In the genomic region with DNA sequence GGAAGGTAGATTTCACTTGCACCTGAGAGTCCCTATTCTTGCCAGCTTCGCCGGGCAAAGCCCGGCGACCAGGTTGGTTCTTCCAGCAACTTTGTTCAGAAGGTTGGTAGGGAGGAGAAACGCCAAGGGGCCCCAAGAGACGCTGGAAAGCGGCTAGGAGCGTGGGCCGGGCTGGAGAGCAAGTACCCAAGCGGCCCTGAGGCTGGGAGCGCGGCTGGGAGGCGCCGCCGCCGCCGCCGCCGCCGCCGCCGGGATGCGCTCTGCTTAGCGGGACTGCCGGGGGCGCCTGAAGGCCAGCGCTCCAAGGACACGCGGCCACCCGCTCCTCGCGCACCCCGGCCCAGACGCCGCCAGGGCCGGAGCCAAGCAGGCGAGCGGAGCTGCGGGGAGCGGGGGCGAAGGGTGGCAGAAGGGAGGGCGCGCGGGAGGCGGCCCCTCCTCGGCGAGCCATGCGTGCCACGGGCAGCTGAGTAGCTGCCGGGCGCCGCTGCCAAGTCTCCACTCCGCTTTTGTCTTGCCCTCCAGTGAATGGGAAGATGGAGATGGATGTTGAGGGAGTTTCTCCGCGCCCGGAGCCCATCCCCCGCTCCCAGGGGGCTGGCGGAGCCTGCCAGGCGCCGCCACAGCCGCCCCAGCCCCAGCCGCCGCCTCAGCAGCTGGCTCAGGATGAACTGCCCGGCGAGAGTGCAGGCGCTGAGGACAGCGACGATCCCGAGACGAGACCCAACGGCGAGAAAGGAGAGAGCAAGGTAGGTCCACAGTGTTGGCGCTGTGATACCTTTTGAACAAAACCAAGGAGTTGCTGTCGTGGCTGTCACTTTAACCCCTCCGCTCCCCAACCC, we compare ENCODE assay signal across 9 cellular contexts.
DNase-seq lines count a peak whose midpoint lies in the region; ATAC-seq and TF ChIP-seq lines count a peak whose summit lies in the region.
"Had no signal": no experiment of that assay in that cellular context is flagged by ENCODE, and none has a peak within 500 bp of the region (broad histone marks: within the 10 kb centered on the region; RNA-seq: fewer than 3 reads in every experiment).

No MANE protein-coding gene starts in this region.

- H3K27ac ChIP-seq in SJCRH30 (peak overlapping the region; percentile 65), heart right ventricle (no peak overlapping the region)
- H3K27ac ChIP-seq: HL-60 had no signal

- H3K36me3 ChIP-seq in SJCRH30 (no peaks in the 10 kb centered on the region), heart right ventricle (no peaks in the 10 kb centered on the region)

- DNase-seq in GM13977 (ENCODE audit: low spot score) (peak; percentile 15), SJCRH30 (peak; percentile 75 to 78), heart right ventricle (peak in 1 of 2 donors; percentile 18), retina (peak; percentile 88), epidermal melanocyte (ENCODE audit: insufficient read length, low spot score) (no peak), SW 1271 (lab: John Stamatoyannopoulos, UW) (no peak)
- no peak for DNase-seq in activated effector memory CD4-positive, alpha-beta T cell treated with Interleukin-2 at 50 U/mL for 16 hours

- H3K4me3 ChIP-seq in SJCRH30 (peak overlapping the region; percentile 69), heart right ventricle (peak overlapping the region; percentile 44 to 62 (median 56))

- TF ChIP-seq CTCF in GM13977 (IDR thresholded peaks at IDR 0.05; ENCODE audit: extremely low read depth, insufficient read depth, missing control alignments), result no peak
- no peak for TF ChIP-seq CTCF in heart right ventricle (IDR thresholded peaks at IDR 0.05)

- WGBS in heart right ventricle, 2 donors, result 1% methylated on average over 66 to 75 of the region's 75 CpGs

- H3K4me1 ChIP-seq in SJCRH30 (no peaks in the 10 kb centered on the region), heart right ventricle (peaks cover 0 to 19% (median 11%) of the 10 kb centered on the region in 9 donors)

- intact Hi-C loops in heart right ventricle (cut with DNase I), result no loop called here

- peak; percentile 64 to 90 (median 76) for ATAC-seq in heart right ventricle
- ATAC-seq in HG03520 (IDR thresholded peaks at IDR 0.05; ENCODE audit: unreplicated experiment), result no peak

- H3K9me3 ChIP-seq in SJCRH30 (replicated peaks), result no peaks in the 10 kb centered on the region
- H3K9me3 ChIP-seq in heart right ventricle, result no peaks in the 10 kb centered on the region

- in situ Hi-C loops in GM13977 (cut with MboI; ENCODE audit: low pct_unique_long_range_greater_than_20kb, low sequenced_read_pairs, unreplicated experiment), result no loop called here

- H3K27me3 ChIP-seq in SJCRH30, result no peaks in the 10 kb centered on the region
- H3K27me3 ChIP-seq in heart right ventricle, result peaks cover 0 to 64% (median 21%) of the 10 kb centered on the region in 7 donors

Comparison
In these comparisons a context has a peak if more than half of its experiments do, and no peak if none do; other contexts are left out.
1. DNase-seq: peak in GM13977 (single experiment), SJCRH30 (2 of 2) and retina (single experiment); none in epidermal melanocyte (single experiment), SW 1271 (0 of 2) and activated effector memory CD4-positive, alpha-beta T cell treated with Interleukin-2 at 50 U/mL for 16 hours (single experiment).